33 cellular contexts compared by ENCODE assay signal in the genomic region with DNA sequence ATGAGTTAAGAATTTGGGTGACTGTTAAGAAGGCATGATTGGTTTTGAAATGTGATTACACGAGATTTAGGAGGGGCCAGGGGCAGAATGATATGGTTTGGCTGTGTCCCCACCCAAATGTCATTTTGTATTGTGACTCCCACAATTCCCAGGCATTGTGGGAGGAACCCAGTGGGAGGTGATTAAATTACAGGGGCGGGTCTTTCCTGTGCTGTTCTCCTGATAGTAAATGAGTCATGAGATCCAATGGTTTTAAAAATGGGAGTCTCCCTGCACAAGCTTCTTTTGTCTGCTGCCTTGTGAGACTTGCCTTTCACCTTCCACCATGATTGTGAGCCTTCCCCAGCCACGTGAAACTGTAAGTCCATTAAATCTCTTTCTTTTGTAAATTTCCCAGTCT. TPM values are rescaled to one million over a fixed set of nuclear protein-coding genes. Genes with fewer than 3 reads are reported as not detected.
"Had no signal": no experiment of that assay in that cellular context is flagged by ENCODE, and none has a peak within 500 bp of the region (broad histone marks: within the 10 kb centered on the region; RNA-seq: fewer than 3 reads in every experiment).

No MANE protein-coding gene starts in this region.

- DNase-seq: hypothalamus; immature natural killer cell; islet precursor cell; left ventricle myocardium inferior; mesendoderm; naive B cell; natural killer cell; nephron progenitor cell; occipital lobe; pancreas; posterior cingulate gyrus; retina; right cardiac atrium; stimulated activated CD4-positive, alpha-beta T cell treated with anti-CD3 and anti-CD28 coated beads, Interleukin-12 subunit alpha, Interleukin-12 subunit beta, amount 100 ng/mL, for 4 hours; stimulated activated CD4-positive, alpha-beta T cell treated with anti-CD3 and anti-CD28 coated beads, Interleukin-15, amount 100 ng/mL, for 24 hours; stimulated activated CD4-positive, alpha-beta T cell treated with anti-CD3 and anti-CD28 coated beads, Interleukin-2, amount 100 ng/mL, for 24 hours; stimulated activated CD4-positive, alpha-beta T cell treated with anti-CD3 and anti-CD28 coated beads, Interleukin-4, amount 100 ng/mL, for 1 hour; stimulated activated naive B cell treated with anti-CD40 and anti-IgM and Interleukin-4, amounts not matched to agents 10 μg/mL and 1 μg/mL and 100 μg/mL, for 72 hours; stimulated activated naive CD8-positive, alpha-beta T cell treated with anti-CD3 and anti-CD28 coated beads, Interleukin-15, Interleukin-2, amounts not matched to agents 100 U/mL and 50 U/mL, for 24 hours; stomach; testis; thyroid gland; transverse colon; upper lobe of left lung had no signal

- H3K36me3 ChIP-seq: left ventricle myocardium inferior, neural progenitor cell, neutrophil, pancreas, prostate gland, stomach, thyroid gland, transverse colon, upper lobe of left lung, vagina had no signal

- H3K4me3 ChIP-seq: left ventricle myocardium inferior, lung, neural progenitor cell, pancreas, prostate gland, skin epidermis, stomach, testis, thyroid gland, transverse colon, upper lobe of left lung, vagina had no signal

- H3K9me3 ChIP-seq: left ventricle myocardium inferior, neutrophil, pancreas, prostate gland, stomach, testis, thyroid gland, transverse colon, upper lobe of left lung, vagina had no signal

- H3K27me3 ChIP-seq: neural progenitor cell, neutrophil, pancreas, stomach, testis, thyroid gland, transverse colon, upper lobe of left lung, vagina had no signal

- H3K27ac ChIP-seq: left ventricle myocardium inferior, neural progenitor cell, neutrophil, pancreas, prostate gland, skin epidermis, stomach, testis, thyroid gland, transverse colon, upper lobe of left lung, vagina had no signal

- H3K4me2 ChIP-seq: neural progenitor cell had no signal

- ATAC-seq: natural killer cell; pancreas; sciatic nerve; stimulated activated naive B cell treated with anti-CD40 and anti-IgM and Interleukin-4, amounts not matched to agents 10 μg/mL and 1 μg/mL and 100 μg/mL, for 72 hours; stimulated activated naive CD8-positive, alpha-beta T cell treated with anti-CD3 and anti-CD28 coated beads, Interleukin-15, Interleukin-2, amounts not matched to agents 100 U/mL and 50 U/mL, for 24 hours had no signal

- H2AFZ ChIP-seq: neural progenitor cell had no signal

- H3K4me1 ChIP-seq: left ventricle myocardium inferior, neural progenitor cell, pancreas, prostate gland, testis, thyroid gland had no signal

RNA-seq across cellular contexts. Expression of gene TMEM100, which starts 34.6 kb away (rescaled TPM):
- total RNA-seq: kidney epithelial cell, mononuclear cell, natural killer cell had no signal
- polyA plus RNA-seq: immature natural killer cell had no signal
